12 cellular contexts compared by ENCODE assay signal in genomic region chr17:66711403-66711802, GRCh38.
A peak's percentile ranks its signal among the peaks of the same experiment; 100 is the strongest.
DNase-seq lines count a peak whose midpoint lies in the region; TF ChIP-seq lines count a peak whose summit lies in the region.
"Had no signal": no experiment of that assay in that cellular context is flagged by ENCODE, and none has a peak within 500 bp of the region (broad histone marks: within the 10 kb centered on the region; RNA-seq: fewer than 3 reads in every experiment).

No MANE protein-coding gene starts in this region.

- H3K4me3 ChIP-seq in neural progenitor cell: no peak overlapping the region
- H3K4me3 ChIP-seq: lung had no signal

- peaks cover 57% of the 10 kb centered on the region for H3K4me1 Mint-ChIP-seq in T-helper 1 cell treated with Interleukin-12 subunit alpha and Interleukin-12 subunit beta and Interleukin-4 antibody, amounts not matched to agents 30 μg/mL and 1 μg/mL, for 36 hours (ENCODE audit: low read depth)
- H3K4me1 Mint-ChIP-seq in neural progenitor cell: peaks cover 56% of the 10 kb centered on the region

- H3K4me1 ChIP-seq in ES-I3 (ENCODE audit: insufficient read depth, low read length) (peaks cover 40% of the 10 kb centered on the region), neural progenitor cell (peaks cover 31% of the 10 kb centered on the region)

- H3K79me2 ChIP-seq in neural progenitor cell (ENCODE audit: low read depth): no peaks in the 10 kb centered on the region

- H4K20me1 ChIP-seq in neural progenitor cell (ENCODE audit: low read depth): no peaks in the 10 kb centered on the region

- no peaks in the 10 kb centered on the region for H3K27me3 Mint-ChIP-seq in T-helper 1 cell treated with Interleukin-12 subunit alpha and Interleukin-12 subunit beta and Interleukin-4 antibody, amounts not matched to agents 30 μg/mL and 1 μg/mL, for 36 hours (ENCODE audit: low read depth)
- H3K27me3 Mint-ChIP-seq in neural progenitor cell (ENCODE audit: insufficient read depth, low read depth): peaks cover 8% of the 10 kb centered on the region

- TF ChIP-seq CTCF in neural progenitor cell (IDR thresholded peaks at IDR 0.05): no peak

- peaks cover 15% of the 10 kb centered on the region for H3K36me3 Mint-ChIP-seq in T-helper 1 cell treated with Interleukin-12 subunit alpha and Interleukin-12 subunit beta and Interleukin-4 antibody, amounts not matched to agents 30 μg/mL and 1 μg/mL, for 36 hours (ENCODE audit: low read depth)
- no peaks in the 10 kb centered on the region for H3K36me3 Mint-ChIP-seq in neural progenitor cell

- no peaks in the 10 kb centered on the region for H3K9me3 Mint-ChIP-seq in T-helper 1 cell treated with Interleukin-12 subunit alpha and Interleukin-12 subunit beta and Interleukin-4 antibody, amounts not matched to agents 30 μg/mL and 1 μg/mL, for 36 hours
- peaks cover 2% of the 10 kb centered on the region for H3K9me3 Mint-ChIP-seq in neural progenitor cell

- no peaks in the 10 kb centered on the region for H3K27me3 ChIP-seq in neural progenitor cell

- H3K9ac ChIP-seq in ES-I3 (ENCODE audit: low read depth, low read length): peak overlapping the region; percentile 9; the same call in 1 of the 2 replicates
- no peak overlapping the region for H3K9ac ChIP-seq in neural progenitor cell

- no peak overlapping the region for H2AFZ ChIP-seq in neural progenitor cell (replicated peaks)

- H3F3A ChIP-seq in neural progenitor cell (ENCODE audit: low read depth): no peaks in the 10 kb centered on the region

- peak overlapping the region; percentile 67 for H3K27ac Mint-ChIP-seq in T-helper 1 cell treated with Interleukin-12 subunit alpha and Interleukin-12 subunit beta and Interleukin-4 antibody, amounts not matched to agents 30 μg/mL and 1 μg/mL, for 36 hours
- H3K27ac Mint-ChIP-seq in neural progenitor cell: peak overlapping the region; percentile 92

- H3K4me3 Mint-ChIP-seq in T-helper 1 cell treated with Interleukin-12 subunit alpha and Interleukin-12 subunit beta and Interleukin-4 antibody, amounts not matched to agents 30 μg/mL and 1 μg/mL, for 36 hours: no peak overlapping the region
- H3K4me3 Mint-ChIP-seq in neural progenitor cell: no peak overlapping the region

- no peaks in the 10 kb centered on the region for H3K9me3 ChIP-seq in ES-I3 (ENCODE audit: control insufficient read depth, insufficient read depth, low read length)
- H3K9me3 ChIP-seq in neural progenitor cell (ENCODE audit: low read depth): no peaks in the 10 kb centered on the region

- H3K36me3 ChIP-seq in ES-I3 (ENCODE audit: insufficient read depth, low read length) (no peaks in the 10 kb centered on the region), neural progenitor cell (no peaks in the 10 kb centered on the region)

- H3K27ac ChIP-seq in caudate nucleus (ENCODE audit: low read depth, low read length): peak overlapping the region; percentile 14
- H3K27ac ChIP-seq in neural progenitor cell: no peak overlapping the region

- no peak overlapping the region for H3K4me2 ChIP-seq in neural progenitor cell

- DNase-seq in T-helper 1 cell (no peak), caudate nucleus (lab: John Stamatoyannopoulos, UW) (no peak), neural progenitor cell (ENCODE audit: low spot score) (no peak), SW480 (ENCODE audit: low spot score) (no peak), SIG-M5 treated with dmso at 0.1 percent for 504 hours (lab: John Stamatoyannopoulos, UW; ENCODE audit: unreplicated experiment) (no peak)
- DNase-seq in stimulated activated CD8-positive, alpha-beta memory T cell treated with anti-CD3 and anti-CD28 coated beads, Interleukin-4, amount 100 ng/mL, for 48 hours: no peak
- DNase-seq: anterior cingulate cortex, Karpas-422, NCI-H187 treated with DMSO at 0.1 percent for 48 hours had no signal
